In the genomic region with DNA sequence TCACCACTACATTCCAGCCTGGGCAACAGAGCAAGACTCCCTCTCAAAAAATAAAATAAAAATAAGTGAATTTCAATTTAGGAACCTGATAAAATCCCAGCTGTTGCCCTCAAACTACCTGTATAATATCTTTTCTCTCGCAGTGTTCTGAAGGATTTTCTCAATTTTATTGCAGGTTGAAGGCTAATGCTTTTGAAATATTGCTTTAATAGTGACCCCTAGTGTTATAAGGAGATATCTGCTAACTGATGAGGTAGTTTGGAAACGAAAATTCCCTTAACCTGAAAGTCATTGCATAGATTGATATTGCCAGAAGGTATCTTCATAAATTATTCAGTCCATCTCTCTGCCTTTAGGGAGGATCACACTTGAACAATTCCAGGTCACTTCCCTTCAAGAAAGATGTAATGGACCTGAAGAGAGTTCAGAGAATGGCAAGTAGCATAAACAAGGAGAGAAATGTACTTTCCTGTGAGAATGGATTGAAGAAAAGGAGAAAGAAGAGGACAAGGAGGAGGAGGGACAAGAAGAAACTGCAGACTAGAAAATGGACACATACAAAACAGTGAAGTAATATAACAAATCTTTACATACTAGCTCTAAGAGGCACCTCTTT, we compare ENCODE assay signal across 8 cellular contexts. TPM values are rescaled to one million over a fixed set of nuclear protein-coding genes. Genes with fewer than 3 reads are reported as not detected.
DNase-seq lines count a peak whose midpoint lies in the region; ATAC-seq, FAIRE-seq and TF ChIP-seq lines count a peak whose summit lies in the region.

No MANE protein-coding gene starts in this region.

- H3K27me3 ChIP-seq in BE2C (no peaks in the 10 kb centered on the region), endodermal cell (ENCODE audit: control insufficient read depth, insufficient read depth, low read length, poor library complexity, severe bottlenecking) (no peaks in the 10 kb centered on the region), neutrophil (no peaks in the 10 kb centered on the region)

- H3K4me1 ChIP-seq in BE2C (no peaks in the 10 kb centered on the region), endodermal cell (ENCODE audit: control insufficient read depth, insufficient read depth, low read length) (peaks cover 9% of the 10 kb centered on the region), neutrophil (ENCODE audit: control insufficient read depth in 1 of 2, insufficient read depth in 1 of 2, low read depth in 1 of 2, low read length in 1 of 2) (peaks cover 35 to 41% of the 10 kb centered on the region in 2 experiments)

- no peaks in the 10 kb centered on the region for H3K27me3 Mint-ChIP-seq in endodermal cell (ENCODE audit: insufficient read depth)

- H3K36me3 ChIP-seq in BE2C (no peaks in the 10 kb centered on the region), endodermal cell (ENCODE audit: control insufficient read depth, insufficient read depth, low read length) (no peaks in the 10 kb centered on the region), neutrophil (no peaks in the 10 kb centered on the region)

- H3K4me3 Mint-ChIP-seq in endodermal cell = no peak overlapping the region

- no peaks in the 10 kb centered on the region for H3K36me3 Mint-ChIP-seq in endodermal cell (ENCODE audit: low read depth)

- H3K27ac ChIP-seq in endodermal cell (ENCODE audit: low read depth, low read length) = no peak overlapping the region
- H3K27ac ChIP-seq in neutrophil = peak overlapping the region; percentile 41

- H3K9me3 ChIP-seq in BE2C (no peaks in the 10 kb centered on the region), endodermal cell (ENCODE audit: control insufficient read depth, low read length) (no peaks in the 10 kb centered on the region), neutrophil (no peaks in the 10 kb centered on the region)

- no peak overlapping the region for H3K9ac ChIP-seq in endodermal cell (ENCODE audit: extremely low read depth, low read length, poor library complexity, severe bottlenecking)

- H3K27ac Mint-ChIP-seq in endodermal cell = peak overlapping the region; percentile 5

- 46% methylated on average over 2 of the region's 2 CpGs; no CpG with 5 or more reads in 1 of the 2 experiments for WGBS in endodermal cell (ENCODE audit: insufficient coverage in 1 of 2, insufficient read length in 1 of 2), 2 experiments

- FAIRE-seq in GM19239 (lab: Jason Lieb, UNC) = peak; percentile 88

- peaks cover 36% of the 10 kb centered on the region for H3K4me1 Mint-ChIP-seq in endodermal cell

- TF ChIP-seq CTCF in BE2C (IDR thresholded peaks at IDR 0.05; ENCODE audit: low read depth, low read length) = peak; percentile 55
- TF ChIP-seq CTCF in endodermal cell (conservative IDR thresholded peaks at IDR 0.05) = peak; percentile 82
- TF ChIP-seq CTCF in neutrophil (IDR thresholded peaks at IDR 0.05) = peak; percentile 80

- H3K9me3 Mint-ChIP-seq in endodermal cell = no peaks in the 10 kb centered on the region

- ATAC-seq in HG02970 (IDR thresholded peaks at IDR 0.05; ENCODE audit: low FRiP score, unreplicated experiment) = no peak

- no peak overlapping the region for H3K4me3 ChIP-seq in BE2C (ENCODE audit: low read depth, low read length)
- H3K4me3 ChIP-seq in endodermal cell (ENCODE audit: low read length) = peak overlapping the region; percentile 28
- H3K4me3 ChIP-seq in neutrophil (ENCODE audit: low read depth in 1 of 2, low read length in 1 of 2) = no peak overlapping the region

- no peak for DNase-seq in BE2C
- no peak for DNase-seq in GM19239 (ENCODE audit: insufficient read length, low spot score)
- peak; percentile 26 for DNase-seq in NCI-H82 treated with DMSO at 0.1 percent for 48 hours (lab: John Stamatoyannopoulos, UW; ENCODE audit: unreplicated experiment)
- no peak for DNase-seq in endodermal cell
- no peak for DNase-seq in activated CD4-positive, alpha-beta T cell treated with anti-CD3 and anti-CD28 coated beads for 4 hours
- no peak for DNase-seq in NCI-H446 treated with DMSO at 0.1 percent for 48 hours (lab: John Stamatoyannopoulos, UW)

RNA-seq across cellular contexts. Expression of a gene that starts 44.1 kb away (rescaled TPM):
- not detected for polyA plus RNA-seq in BE2C (2012; ENCODE audit: insufficient read depth, insufficient read length, low read depth)
- 1 to 10 TPM; 2.1 to 2.9 TPM for total RNA-seq in endodermal cell
- 3.0 TPM for polyA plus RNA-seq in endodermal cell (2013, experiment 1 of 2)
- polyA plus RNA-seq in endodermal cell (2013, experiment 2 of 2) = 2.3 TPM

RNA-seq across cellular contexts. Expression of a gene that starts 44.3 kb away (rescaled TPM):
- 19.8 TPM for polyA plus RNA-seq in BE2C (2012; ENCODE audit: insufficient read depth, insufficient read length, low read depth)
- total RNA-seq in endodermal cell = 10 to 100 TPM; 34.3 to 39.4 TPM
- 33.2 TPM for polyA plus RNA-seq in endodermal cell (2013, experiment 1 of 2)
- polyA plus RNA-seq in endodermal cell (2013, experiment 2 of 2) = 28.5 TPM

RNA-seq across cellular contexts. Expression of a gene that starts 55.6 kb away (rescaled TPM):
- 0.34 TPM for polyA plus RNA-seq in BE2C (2012; ENCODE audit: insufficient read depth, insufficient read length, low read depth)
- total RNA-seq in endodermal cell = 1 to 10 TPM in 1 of 2 donors, under 1 TPM in 1; 0.81 to 1.6 TPM
- polyA plus RNA-seq in endodermal cell (2013, experiment 1 of 2) = 0.75 TPM
- 2.0 TPM for polyA plus RNA-seq in endodermal cell (2013, experiment 2 of 2)
